Comparison of ENCODE assay signal across 18 cellular contexts in the genomic region with DNA sequence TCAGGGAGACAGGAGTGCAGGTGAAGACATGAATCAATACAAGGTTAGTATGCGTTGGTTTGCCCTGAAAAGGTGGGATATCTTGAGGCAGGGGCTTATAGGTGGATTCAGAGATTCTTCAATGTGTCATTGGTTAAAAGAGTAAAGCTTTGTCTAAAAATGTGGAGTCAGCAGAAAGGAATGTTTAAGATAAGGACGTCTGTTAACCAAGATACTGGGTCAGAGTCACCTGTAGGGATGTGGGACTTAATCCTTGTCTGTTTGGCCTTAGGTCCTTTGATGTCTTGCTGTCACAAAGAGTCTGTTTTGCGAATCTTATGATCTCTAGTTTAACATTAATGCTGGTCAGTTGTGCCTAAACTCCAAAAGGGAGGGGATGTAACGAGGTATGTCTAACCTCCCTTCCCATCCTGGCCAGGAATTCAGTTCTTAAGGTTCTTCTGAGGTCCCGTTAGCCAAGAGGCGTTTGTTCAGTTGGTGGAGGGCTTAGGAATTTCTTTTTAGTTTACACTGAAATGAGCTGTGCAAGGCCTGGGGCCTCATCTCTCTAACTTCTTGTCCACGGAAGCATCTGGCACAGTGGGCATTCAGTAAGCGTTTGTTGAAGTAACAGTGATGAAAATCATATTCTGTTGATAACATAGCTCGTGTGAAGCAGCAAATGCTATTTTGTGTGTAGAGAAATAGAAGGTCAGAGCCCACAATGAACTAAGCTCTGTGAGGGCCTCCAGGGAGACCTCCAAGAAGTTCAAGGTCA.
A peak's percentile ranks its signal among the peaks of the same experiment; 100 is the strongest.
DNase-seq lines count a peak whose midpoint lies in the region; ATAC-seq and TF ChIP-seq lines count a peak whose summit lies in the region.
"Had no signal": no experiment of that assay in that cellular context is flagged by ENCODE, and none has a peak within 500 bp of the region (broad histone marks: within the 10 kb centered on the region; RNA-seq: fewer than 3 reads in every experiment).

No MANE protein-coding gene starts in this region.

- H3K4me3 Mint-ChIP-seq in endodermal cell = peak overlapping the region; percentile 39
- H3K4me3 Mint-ChIP-seq in nephron = peak overlapping the region; percentile 0 to 14 (median 13)
- H3K4me3 Mint-ChIP-seq: naive thymus-derived CD8-positive, alpha-beta T cell had no signal

- H3K27me3 Mint-ChIP-seq in endodermal cell (ENCODE audit: insufficient read depth) (no peaks in the 10 kb centered on the region), nephron (ENCODE audit: low read depth) (no peaks in the 10 kb centered on the region)

- TF ChIP-seq POLR2A in erythroblast (IDR thresholded peaks at IDR 0.05; ENCODE audit: low read length) = no peak

- 56 to 73% methylated on average over 7 to 9 of the region's 9 CpGs for WGBS in endodermal cell (ENCODE audit: insufficient coverage in 1 of 2, insufficient read length in 1 of 2), 2 experiments

- TF ChIP-seq CTCF in cardiac muscle cell (IDR thresholded peaks at IDR 0.05; ENCODE audit: low read depth, low read length) (no peak), endodermal cell (conservative IDR thresholded peaks at IDR 0.05) (no peak), nephron (IDR thresholded peaks at IDR 0.05; ENCODE audit: unreplicated experiment in 3 of 3) (no peak)

- H3K9me3 Mint-ChIP-seq in endodermal cell (no peaks in the 10 kb centered on the region), nephron (no peaks in the 10 kb centered on the region)
- H3K9me3 Mint-ChIP-seq: activated naive CD4-positive, alpha-beta T cell treated with anti-CD3 and anti-CD28 coated beads, Interleukin-2, amount 50 U/mL, for 72 hours; naive thymus-derived CD8-positive, alpha-beta T cell had no signal

- no peaks in the 10 kb centered on the region for H3K27me3 ChIP-seq in cardiac muscle cell
- H3K27me3 ChIP-seq in endodermal cell (ENCODE audit: control insufficient read depth, insufficient read depth, low read length, poor library complexity, severe bottlenecking) = no peaks in the 10 kb centered on the region
- H3K27me3 ChIP-seq: BE2C, colonic mucosa, heart left ventricle had no signal

- H3K9me3 ChIP-seq in cardiac muscle cell (ENCODE audit: low read depth) (no peaks in the 10 kb centered on the region), endodermal cell (ENCODE audit: control insufficient read depth, low read length) (no peaks in the 10 kb centered on the region)
- H3K9me3 ChIP-seq: BE2C, colonic mucosa, heart left ventricle had no signal

- H3K4me1 ChIP-seq in cardiac muscle cell (ENCODE audit: low read depth) = peaks cover 28% of the 10 kb centered on the region
- H3K4me1 ChIP-seq in endodermal cell (ENCODE audit: control insufficient read depth, insufficient read depth, low read length) = peaks cover 42% of the 10 kb centered on the region
- H3K4me1 ChIP-seq: colonic mucosa had no signal

- ATAC-seq in left cardiac atrium (no peak), GM21367 (IDR thresholded peaks at IDR 0.05; ENCODE audit: unreplicated experiment) (no peak)
- ATAC-seq: activated naive CD4-positive, alpha-beta T cell treated with anti-CD3 and anti-CD28 coated beads, Interleukin-2, amount 50 U/mL, for 72 hours; heart left ventricle; naive thymus-derived CD8-positive, alpha-beta T cell had no signal

- no peak for DNase-seq in cardiac muscle cell (ENCODE audit: low read depth in 1 of 2, low spot score in 1 of 2)
- DNase-seq in left cardiac atrium = no peak
- no peak for DNase-seq in endodermal cell
- no peak for DNase-seq in mesenteric fat pad (ENCODE audit: low spot score)
- DNase-seq in erythroblast (lab: John Stamatoyannopoulos, UW) = no peak
- no peak for DNase-seq in NCI-H82 treated with DMSO at 0.1 percent for 48 hours (lab: John Stamatoyannopoulos, UW; ENCODE audit: unreplicated experiment)
- DNase-seq: 8988T; activated CD4-positive, alpha-beta T cell treated with anti-CD3 and anti-CD28 coated beads for 4 hours; colonic mucosa; heart left ventricle; MM.1S; naive thymus-derived CD8-positive, alpha-beta T cell; Right ventricle myocardium superior; stimulated activated CD4-positive, alpha-beta T cell treated with anti-CD3 and anti-CD28 coated beads, Interleukin-12 subunit alpha, Interleukin-12 subunit beta, amount 100 ng/mL, for 4 hours had no signal

- H3K9ac ChIP-seq in endodermal cell (ENCODE audit: extremely low read depth, low read length, poor library complexity, severe bottlenecking) = peak overlapping the region; percentile 84

- intact Hi-C loops in left cardiac atrium (cut with DNase I) = no loop called here

- H3K27ac Mint-ChIP-seq in endodermal cell (peak overlapping the region; percentile 98), nephron (peak overlapping the region; percentile 96 to 99 (median 97))
- H3K27ac Mint-ChIP-seq: activated naive CD4-positive, alpha-beta T cell treated with anti-CD3 and anti-CD28 coated beads, Interleukin-2, amount 50 U/mL, for 72 hours; naive thymus-derived CD8-positive, alpha-beta T cell had no signal

- H3K36me3 Mint-ChIP-seq in endodermal cell (ENCODE audit: low read depth) (peaks cover 10% of the 10 kb centered on the region), nephron (ENCODE audit: low read depth) (peaks cover 16% of the 10 kb centered on the region)
- H3K36me3 Mint-ChIP-seq: activated naive CD4-positive, alpha-beta T cell treated with anti-CD3 and anti-CD28 coated beads, Interleukin-2, amount 50 U/mL, for 72 hours; naive thymus-derived CD8-positive, alpha-beta T cell had no signal

- peaks cover 72% of the 10 kb centered on the region for H3K4me1 Mint-ChIP-seq in endodermal cell
- H3K4me1 Mint-ChIP-seq in nephron = peaks cover 63% of the 10 kb centered on the region

- H3K4me3 ChIP-seq in cardiac muscle cell (no peak overlapping the region), endodermal cell (ENCODE audit: low read length) (peak overlapping the region; percentile 56)
- H3K4me3 ChIP-seq: colonic mucosa, heart left ventricle had no signal

- H3K27ac ChIP-seq in cardiac muscle cell = peak overlapping the region; percentile 3
- H3K27ac ChIP-seq in endodermal cell (ENCODE audit: low read depth, low read length) = peak overlapping the region; percentile 90
- H3K27ac ChIP-seq: colonic mucosa, heart left ventricle had no signal

- H3K36me3 ChIP-seq in cardiac muscle cell (no peaks in the 10 kb centered on the region), endodermal cell (ENCODE audit: control insufficient read depth, insufficient read depth, low read length) (peaks cover 7% of the 10 kb centered on the region)
- H3K36me3 ChIP-seq: colonic mucosa, heart left ventricle had no signal
